ENCODE assay signal across 20 cellular contexts in the genomic region with DNA sequence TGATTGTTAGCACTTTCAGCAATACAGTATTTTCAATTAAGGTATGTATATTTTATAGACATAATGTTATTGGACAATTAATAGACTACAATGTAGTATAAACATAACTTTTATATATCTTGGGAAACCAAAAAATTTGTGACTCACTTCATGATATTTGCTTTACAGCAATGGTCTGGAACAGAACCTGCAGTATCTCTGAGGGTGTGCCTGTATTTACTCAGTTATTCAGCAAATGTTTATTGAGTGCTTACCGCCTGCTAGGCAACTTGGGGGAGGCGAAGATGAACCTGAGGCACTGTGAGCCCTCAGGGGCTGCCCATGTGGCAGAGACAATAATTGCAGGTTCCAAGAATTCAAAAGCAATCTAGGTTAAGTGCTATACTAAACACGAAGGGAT.
DNase-seq lines count a peak whose midpoint lies in the region; ATAC-seq and TF ChIP-seq lines count a peak whose summit lies in the region.
"Had no signal": no experiment of that assay in that cellular context is flagged by ENCODE, and none has a peak within 500 bp of the region (broad histone marks: within the 10 kb centered on the region; RNA-seq: fewer than 3 reads in every experiment).

No MANE protein-coding gene starts in this region.

- H3K4me1 Mint-ChIP-seq in GM23338, result peaks cover 76% of the 10 kb centered on the region
- H3K4me1 Mint-ChIP-seq: activated CD4-positive, alpha-beta T cell treated with anti-CD3 and anti-CD28 coated beads, Interleukin-2, amount 10 ng/mL, durations not matched to agents 7 days and 5 days; T-helper 17 cell had no signal

- H4K20me1 ChIP-seq in GM23338 (replicated peaks; ENCODE audit: insufficient read depth), result peaks cover 3% of the 10 kb centered on the region; the same call in 1 of the 2 replicates
- H4K20me1 ChIP-seq: BLaER1 treated with 17β-estradiol and CSF1 and Interleukin-3, amounts not matched to agents 10 nM and 100 nM had no signal

- H3K36me3 ChIP-seq in GM23338 (ENCODE audit: insufficient read depth) (0 out of 2 replicates have a peak, but pooled peaks cover 3% of the 10 kb centered on the region), mucosa of descending colon (ENCODE audit: low read depth) (no peaks in the 10 kb centered on the region)
- H3K36me3 ChIP-seq: BLaER1 treated with 17β-estradiol and CSF1 and Interleukin-3, amounts not matched to agents 10 nM and 100 nM; vagina had no signal

- H3K4me2 ChIP-seq in GM23338, result peak overlapping the region; percentile 62; the same call in 1 of the 2 replicates
- H3K4me2 ChIP-seq: BLaER1 treated with 17β-estradiol and CSF1 and Interleukin-3, amounts not matched to agents 10 nM and 100 nM had no signal

- H3K27me3 ChIP-seq in GM23338 (ENCODE audit: insufficient read depth), result no peaks in the 10 kb centered on the region
- H3K27me3 ChIP-seq: BLaER1 treated with 17β-estradiol and CSF1 and Interleukin-3, amounts not matched to agents 10 nM and 100 nM; vagina had no signal

- no peak overlapping the region for H2AFZ ChIP-seq in GM23338

- ATAC-seq in GM23338 (no peak), mucosa of descending colon (peak; percentile 70), HG03571 (IDR thresholded peaks at IDR 0.05; ENCODE audit: unreplicated experiment) (no peak)
- ATAC-seq: activated T-cell treated with anti-CD3 and anti-CD28 coated beads, Interleukin-2, amount 50 U/mL, for 72 hours; T-helper 17 cell had no signal

- no peak overlapping the region for H3K27ac Mint-ChIP-seq in GM23338
- H3K27ac Mint-ChIP-seq: activated CD4-positive, alpha-beta T cell treated with anti-CD3 and anti-CD28 coated beads, Interleukin-2, amount 10 ng/mL, durations not matched to agents 7 days and 5 days; activated T-cell treated with anti-CD3 and anti-CD28 coated beads, Interleukin-2, amount 50 U/mL, for 72 hours; stimulated activated naive CD8-positive, alpha-beta T cell treated with anti-CD3 and anti-CD28 coated beads, Interleukin-15, Interleukin-2, amounts not matched to agents 100 ng/mL and 50 ng/mL, for 24 hours; T-helper 17 cell had no signal

- DNase-seq in GM23338 (ENCODE audit: low spot score) (no peak), NCI-H2081 (lab: John Stamatoyannopoulos, UW) (peak; percentile 49 to 77), astrocyte of the cerebellum (ENCODE audit: low read depth) (no peak), mucosa of descending colon (no peak), NCI-H345 treated with DMSO at 0.1 percent for 48 hours (lab: John Stamatoyannopoulos, UW; ENCODE audit: unreplicated experiment) (no peak), AML-193 (lab: John Stamatoyannopoulos, UW) (no peak)
- DNase-seq in NK-92 treated with Interleukin-12 subunit alpha and Interleukin-12 subunit beta, amount 100 ng/mL, for 24 hours (lab: John Stamatoyannopoulos, UW), result no peak
- DNase-seq: activated CD4-positive, alpha-beta T cell treated with anti-CD3 and anti-CD28 coated beads, Interleukin-2, amount 10 ng/mL, durations not matched to agents 7 days and 5 days; activated T-cell treated with anti-CD3 and anti-CD28 coated beads, Interleukin-2, amount 50 U/mL, for 72 hours; amniotic stem cell; DMS79; kidney; MV-4-11; NCI-H446 treated with DMSO at 0.1 percent for 48 hours; stimulated activated CD4-positive, alpha-beta T cell treated with anti-CD3 and anti-CD28 coated beads, Interleukin-12 subunit alpha, Interleukin-12 subunit beta, amount 100 ng/mL, for 4 hours; T-helper 17 cell had no signal

- peaks cover 20% of the 10 kb centered on the region for H3K9me3 Mint-ChIP-seq in GM23338

- in situ Hi-C loops in astrocyte of the cerebellum (cut with HindIII; ENCODE audit: low sequenced_read_pairs), result no loop called here

- H3K9me2 ChIP-seq in GM23338 (ENCODE audit: insufficient read depth), result no peaks in the 10 kb centered on the region

- TF ChIP-seq CTCF in GM23338 (conservative IDR thresholded peaks at IDR 0.05; ENCODE audit: low read depth in 2 of 2), result no peak
- no peak for TF ChIP-seq CTCF in astrocyte of the cerebellum (IDR thresholded peaks at IDR 0.05; ENCODE audit: low read depth, low read length, missing control alignments)
- TF ChIP-seq CTCF in mucosa of descending colon (IDR thresholded peaks at IDR 0.05), result no peak

- intact Hi-C loops in mucosa of descending colon (cut with DNase I, micrococcal nuclease), result no loop called here

- peaks cover 77% of the 10 kb centered on the region for H3K9me3 ChIP-seq in mucosa of descending colon
- H3K9me3 ChIP-seq: vagina had no signal

- H3K4me1 ChIP-seq in GM23338 (ENCODE audit: insufficient read depth) (peaks cover 64% of the 10 kb centered on the region), mucosa of descending colon (ENCODE audit: low read depth) (no peaks in the 10 kb centered on the region)
- H3K4me1 ChIP-seq: vagina had no signal

- no peaks in the 10 kb centered on the region for H3K27me3 Mint-ChIP-seq in GM23338 (ENCODE audit: insufficient read depth, low read depth, poor library complexity)
- H3K27me3 Mint-ChIP-seq: activated CD4-positive, alpha-beta T cell treated with anti-CD3 and anti-CD28 coated beads, Interleukin-2, amount 10 ng/mL, durations not matched to agents 7 days and 5 days; stimulated activated naive CD8-positive, alpha-beta T cell treated with anti-CD3 and anti-CD28 coated beads, Interleukin-15, Interleukin-2, amounts not matched to agents 100 ng/mL and 50 ng/mL, for 24 hours; T-helper 17 cell had no signal

- H3K27ac ChIP-seq in GM23338 (ENCODE audit: low read depth), result peak overlapping the region; percentile 68
- H3K27ac ChIP-seq: BLaER1 treated with 17β-estradiol and CSF1 and Interleukin-3, amounts not matched to agents 10 nM and 100 nM; vagina had no signal

- peaks cover 70% of the 10 kb centered on the region for H3K79me2 ChIP-seq in GM23338 (replicated peaks; ENCODE audit: insufficient read depth)

- H3K4me3 Mint-ChIP-seq in GM23338, result no peak overlapping the region
- H3K4me3 Mint-ChIP-seq: activated CD4-positive, alpha-beta T cell treated with anti-CD3 and anti-CD28 coated beads, Interleukin-2, amount 10 ng/mL, durations not matched to agents 7 days and 5 days; stimulated activated naive CD8-positive, alpha-beta T cell treated with anti-CD3 and anti-CD28 coated beads, Interleukin-15, Interleukin-2, amounts not matched to agents 100 ng/mL and 50 ng/mL, for 24 hours; T-helper 17 cell had no signal

- H3F3A ChIP-seq in GM23338 (replicated peaks; ENCODE audit: low read depth), result no peaks in the 10 kb centered on the region; the same call in 1 of the 2 replicates

- peaks cover 51% of the 10 kb centered on the region for H3K36me3 Mint-ChIP-seq in GM23338 (ENCODE audit: low read depth)

- peak overlapping the region; percentile 41; the same call in 1 of the 2 replicates for H3K4me3 ChIP-seq in GM23338
- peak overlapping the region; percentile 27 for H3K4me3 ChIP-seq in astrocyte of the cerebellum (ENCODE audit: low read depth, low read length)
- H3K4me3 ChIP-seq in mucosa of descending colon, result no peak overlapping the region
- H3K4me3 ChIP-seq: BLaER1 treated with 17β-estradiol and CSF1 and Interleukin-3, amounts not matched to agents 10 nM and 100 nM had no signal

TF ChIP-seq in GM23338, 12 proteins besides CTCF, POLR2A, EP300 and RAD21 (continues in another document):
- no peak for TF ChIP-seq ETS1 (IDR thresholded peaks at IDR 0.05)
- no peak for TF ChIP-seq EZH2phosphoT487 (IDR thresholded peaks at IDR 0.05; ENCODE audit: unreplicated experiment)
- TF ChIP-seq ZNF114 (CRISPR knock-in tag; IDR thresholded peaks at IDR 0.05), result no peak
- TF ChIP-seq STAT1 (IDR thresholded peaks at IDR 0.05; ENCODE audit: unreplicated experiment), result no peak

Comparison
In these comparisons a context has a peak if more than half of its experiments do, and no peak if none do; other contexts are left out.
1. DNase-seq: peak in NCI-H2081 (2 of 2); none in GM23338 (single experiment), astrocyte of the cerebellum (single experiment), mucosa of descending colon (0 of 3), NK-92 treated with Interleukin-12 subunit alpha and Interleukin-12 subunit beta, amount 100 ng/mL, for 24 hours (single experiment), NCI-H345 treated with DMSO at 0.1 percent for 48 hours (single experiment) and AML-193 (0 of 2).